Comparison of ENCODE assay signal across 1 cellular context in genomic region chr9:37146372-37146771, GRCh38.
TF ChIP-seq lines count a peak whose summit lies in the region.

No MANE protein-coding gene starts in this region.

TF ChIP-seq in SK-N-SH, 30 proteins besides CTCF, POLR2A, EP300 and RAD21 (continued from another document):
- TF ChIP-seq USF2 (IDR thresholded peaks at IDR 0.05; ENCODE audit: borderline replicate concordance, low read depth, low read length) (no peak), POLR2AphosphoS5 (IDR thresholded peaks at IDR 0.05; ENCODE audit: low read depth, low read length) (no peak), MXI1 (IDR thresholded peaks at IDR 0.05; ENCODE audit: low read depth, low read length) (no peak), NRF1 (IDR thresholded peaks at IDR 0.05; ENCODE audit: low read depth, low read length) (no peak), SMC3 (IDR thresholded peaks at IDR 0.05; ENCODE audit: low read depth, low read length) (no peak), RCOR1 (IDR thresholded peaks at IDR 0.05; ENCODE audit: low read length) (no peak), FOSL2 (IDR thresholded peaks at IDR 0.05; ENCODE audit: borderline replicate concordance, low read depth) (no peak), RFX5 (IDR thresholded peaks at IDR 0.05; ENCODE audit: low read length) (no peak), TAF1 (IDR thresholded peaks at IDR 0.05; ENCODE audit: borderline replicate concordance, low read depth, low read length) (no peak), CHD2 (IDR thresholded peaks at IDR 0.05; ENCODE audit: low read length, partially characterized antibody) (no peak), ELF1 (IDR thresholded peaks at IDR 0.05) (no peak)
- TF ChIP-seq, protein P1, sequence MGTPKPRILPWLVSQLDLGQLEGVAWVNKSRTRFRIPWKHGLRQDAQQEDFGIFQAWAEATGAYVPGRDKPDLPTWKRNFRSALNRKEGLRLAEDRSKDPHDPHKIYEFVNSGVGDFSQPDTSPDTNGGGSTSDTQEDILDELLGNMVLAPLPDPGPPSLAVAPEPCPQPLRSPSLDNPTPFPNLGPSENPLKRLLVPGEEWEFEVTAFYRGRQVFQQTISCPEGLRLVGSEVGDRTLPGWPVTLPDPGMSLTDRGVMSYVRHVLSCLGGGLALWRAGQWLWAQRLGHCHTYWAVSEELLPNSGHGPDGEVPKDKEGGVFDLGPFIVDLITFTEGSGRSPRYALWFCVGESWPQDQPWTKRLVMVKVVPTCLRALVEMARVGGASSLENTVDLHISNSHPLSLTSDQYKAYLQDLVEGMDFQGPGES (IDR thresholded peaks at IDR 0.05; ENCODE audit: low read depth, low read length), result no peak
- TF ChIP-seq, protein P2, sequence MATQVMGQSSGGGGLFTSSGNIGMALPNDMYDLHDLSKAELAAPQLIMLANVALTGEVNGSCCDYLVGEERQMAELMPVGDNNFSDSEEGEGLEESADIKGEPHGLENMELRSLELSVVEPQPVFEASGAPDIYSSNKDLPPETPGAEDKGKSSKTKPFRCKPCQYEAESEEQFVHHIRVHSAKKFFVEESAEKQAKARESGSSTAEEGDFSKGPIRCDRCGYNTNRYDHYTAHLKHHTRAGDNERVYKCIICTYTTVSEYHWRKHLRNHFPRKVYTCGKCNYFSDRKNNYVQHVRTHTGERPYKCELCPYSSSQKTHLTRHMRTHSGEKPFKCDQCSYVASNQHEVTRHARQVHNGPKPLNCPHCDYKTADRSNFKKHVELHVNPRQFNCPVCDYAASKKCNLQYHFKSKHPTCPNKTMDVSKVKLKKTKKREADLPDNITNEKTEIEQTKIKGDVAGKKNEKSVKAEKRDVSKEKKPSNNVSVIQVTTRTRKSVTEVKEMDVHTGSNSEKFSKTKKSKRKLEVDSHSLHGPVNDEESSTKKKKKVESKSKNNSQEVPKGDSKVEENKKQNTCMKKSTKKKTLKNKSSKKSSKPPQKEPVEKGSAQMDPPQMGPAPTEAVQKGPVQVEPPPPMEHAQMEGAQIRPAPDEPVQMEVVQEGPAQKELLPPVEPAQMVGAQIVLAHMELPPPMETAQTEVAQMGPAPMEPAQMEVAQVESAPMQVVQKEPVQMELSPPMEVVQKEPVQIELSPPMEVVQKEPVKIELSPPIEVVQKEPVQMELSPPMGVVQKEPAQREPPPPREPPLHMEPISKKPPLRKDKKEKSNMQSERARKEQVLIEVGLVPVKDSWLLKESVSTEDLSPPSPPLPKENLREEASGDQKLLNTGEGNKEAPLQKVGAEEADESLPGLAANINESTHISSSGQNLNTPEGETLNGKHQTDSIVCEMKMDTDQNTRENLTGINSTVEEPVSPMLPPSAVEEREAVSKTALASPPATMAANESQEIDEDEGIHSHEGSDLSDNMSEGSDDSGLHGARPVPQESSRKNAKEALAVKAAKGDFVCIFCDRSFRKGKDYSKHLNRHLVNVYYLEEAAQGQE (IDR thresholded peaks at IDR 0.05; ENCODE audit: low read depth, low read length), result no peak
- TF ChIP-seq, protein P3, sequence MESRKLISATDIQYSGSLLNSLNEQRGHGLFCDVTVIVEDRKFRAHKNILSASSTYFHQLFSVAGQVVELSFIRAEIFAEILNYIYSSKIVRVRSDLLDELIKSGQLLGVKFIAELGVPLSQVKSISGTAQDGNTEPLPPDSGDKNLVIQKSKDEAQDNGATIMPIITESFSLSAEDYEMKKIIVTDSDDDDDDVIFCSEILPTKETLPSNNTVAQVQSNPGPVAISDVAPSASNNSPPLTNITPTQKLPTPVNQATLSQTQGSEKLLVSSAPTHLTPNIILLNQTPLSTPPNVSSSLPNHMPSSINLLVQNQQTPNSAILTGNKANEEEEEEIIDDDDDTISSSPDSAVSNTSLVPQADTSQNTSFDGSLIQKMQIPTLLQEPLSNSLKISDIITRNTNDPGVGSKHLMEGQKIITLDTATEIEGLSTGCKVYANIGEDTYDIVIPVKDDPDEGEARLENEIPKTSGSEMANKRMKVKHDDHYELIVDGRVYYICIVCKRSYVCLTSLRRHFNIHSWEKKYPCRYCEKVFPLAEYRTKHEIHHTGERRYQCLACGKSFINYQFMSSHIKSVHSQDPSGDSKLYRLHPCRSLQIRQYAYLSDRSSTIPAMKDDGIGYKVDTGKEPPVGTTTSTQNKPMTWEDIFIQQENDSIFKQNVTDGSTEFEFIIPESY (IDR thresholded peaks at IDR 0.05; ENCODE audit: borderline replicate concordance, low read depth), result no peak
